Comparison of ENCODE assay signal across 11 cellular contexts in genomic region chr10:3906511-3907111, GRCh38.
DNase-seq lines count a peak whose midpoint lies in the region; ATAC-seq, FAIRE-seq and TF ChIP-seq lines count a peak whose summit lies in the region.
"Had no signal": no experiment of that assay in that cellular context is flagged by ENCODE, and none has a peak within 500 bp of the region (broad histone marks: within the 10 kb centered on the region; RNA-seq: fewer than 3 reads in every experiment).

No MANE protein-coding gene starts in this region.

- TF ChIP-seq RAD21 in IMR-90 (IDR thresholded peaks at IDR 0.05; ENCODE audit: low read length): peak; percentile 23
- TF ChIP-seq RAD21 in K562 (CRISPR knock-in tag; conservative IDR thresholded peaks at IDR 0.05 in 1 of 2, IDR thresholded peaks at IDR 0.05 in 1 of 2): no peak
- TF ChIP-seq RAD21 in liver (IDR thresholded peaks at IDR 0.05): peak in 1 of 2 donors; percentile 23

- H3K4me1 Mint-ChIP-seq in stimulated activated naive B cell treated with anti-CD40 and anti-IgM and Interleukin-4, amounts not matched to agents 10 μg/mL and 1 μg/mL and 100 μg/mL, for 72 hours: peaks cover 24 to 34% of the 10 kb centered on the region in 2 donors
- H3K4me1 Mint-ChIP-seq in activated T-helper 1 cell treated with anti-CD3 and anti-CD28 coated beads, Interleukin-12 subunit alpha, Interleukin-12 subunit beta, Interleukin-2, Interleukin-4 antibody, amounts not matched to agents 30 ng/mL and 10 ng/mL and 1 ng/mL, durations not matched to agents 14 hours and 24 hours and 36 hours (ENCODE audit: low read depth): peaks cover 21% of the 10 kb centered on the region

- peak overlapping the region; percentile 77 for H4K91ac ChIP-seq in IMR-90 (ENCODE audit: insufficient read depth, low read depth, low read length)

- H3K56ac ChIP-seq in IMR-90 (ENCODE audit: extremely low read depth, insufficient read depth, low read length): peak overlapping the region; percentile 79

- peak overlapping the region; percentile 94 for H3K27ac ChIP-seq in IMR-90 (ENCODE audit: insufficient read depth, low read length)
- H3K27ac ChIP-seq in K562 (ENCODE audit: extremely low read depth, low read depth, low read length): no peak overlapping the region
- no peak overlapping the region for H3K27ac ChIP-seq in liver (ENCODE audit: low read depth in 1 of 2, low read length in 2 of 2)
- H3K27ac ChIP-seq: SK-N-MC had no signal

- no peak for TF ChIP-seq CTCF in IMR-90 (conservative IDR thresholded peaks at IDR 0.05; ENCODE audit: low read depth, low read length)
- TF ChIP-seq CTCF in K562 (IDR thresholded peaks at IDR 0.05 in 2 of 3, conservative IDR thresholded peaks at IDR 0.05 in 1 of 3; ENCODE audit: insufficient read depth in 2 of 3, low read depth in 1 of 3, low read length in 3 of 3): no peak
- TF ChIP-seq CTCF in liver (IDR thresholded peaks at IDR 0.05; ENCODE audit: low read depth, low read length, missing input control): no peak

- H3K27ac Mint-ChIP-seq in stimulated activated naive B cell treated with anti-CD40 and anti-IgM and Interleukin-4, amounts not matched to agents 10 μg/mL and 1 μg/mL and 100 μg/mL, for 72 hours: peak overlapping the region; percentile 37
- H3K27ac Mint-ChIP-seq in activated T-helper 1 cell treated with anti-CD3 and anti-CD28 coated beads, Interleukin-12 subunit alpha, Interleukin-12 subunit beta, Interleukin-2, Interleukin-4 antibody, amounts not matched to agents 30 ng/mL and 10 ng/mL and 1 ng/mL, durations not matched to agents 14 hours and 24 hours and 36 hours: no peak overlapping the region
- H3K27ac Mint-ChIP-seq: mesothelial cell of epicardium had no signal

- H3K9me3 Mint-ChIP-seq in stimulated activated naive B cell treated with anti-CD40 and anti-IgM and Interleukin-4, amounts not matched to agents 10 μg/mL and 1 μg/mL and 100 μg/mL, for 72 hours: peaks cover 0 to 5% of the 10 kb centered on the region in 2 donors
- peaks cover 8% of the 10 kb centered on the region for H3K9me3 Mint-ChIP-seq in activated T-helper 1 cell treated with anti-CD3 and anti-CD28 coated beads, Interleukin-12 subunit alpha, Interleukin-12 subunit beta, Interleukin-2, Interleukin-4 antibody, amounts not matched to agents 30 ng/mL and 10 ng/mL and 1 ng/mL, durations not matched to agents 14 hours and 24 hours and 36 hours

- H3K4me2 ChIP-seq in IMR-90 (ENCODE audit: low read depth, low read length) (peak overlapping the region; percentile 64), K562 (ENCODE audit: insufficient read depth, low read length) (no peak overlapping the region)

- TF ChIP-seq POLR2A in IMR-90 (IDR thresholded peaks at IDR 0.05; ENCODE audit: low read depth, low read length) (no peak), K562 (conservative IDR thresholded peaks at IDR 0.05) (no peak)

- H2AK9ac ChIP-seq in IMR-90 (replicated peaks; ENCODE audit: low read depth, low read length, poor library complexity): no peak overlapping the region

- BruUV-seq in IMR-90 (replicated peaks; lab: Mats Ljungman, UMichigan): no TSS peak
- BruUV-seq in K562 (replicated peaks; lab: Mats Ljungman, UMichigan): no TSS peak

- H3K36me3 ChIP-seq in IMR-90 (ENCODE audit: control insufficient read depth, insufficient read depth, low read length) (no peaks in the 10 kb centered on the region), K562 (ENCODE audit: control insufficient read depth, insufficient read depth, low read length) (no peaks in the 10 kb centered on the region), liver (ENCODE audit: control insufficient read depth in 4 of 4, insufficient read depth in 3 of 4, low read depth in 1 of 4, low read length in 3 of 4) (no peaks in the 10 kb centered on the region)

- peaks cover 0 to 3% of the 10 kb centered on the region in 2 experiments; a peak in 1 of 4 replicates for H3K79me1 ChIP-seq in IMR-90 (ENCODE audit: low read depth in 1 of 2, low read length in 2 of 2)

- FAIRE-seq in K562 (lab: Jason Lieb, UNC): no peak

- POLR2A ChIA-PET in IMR-90 (lab: Charles Lee; ENCODE audit: unreplicated experiment): interaction anchor here (0.7 to 1.3 kb wide), 5 partner anchors 76 to 154 kb away, joined by 4 to 8 read pairs (median 5); partner anchors contain the start of gene KLF6
- POLR2A ChIA-PET in K562 (lab: Yijun Ruan, JAX): interaction anchor here (0.5 to 1.0 kb wide), 2 partner anchors 19 to 25 kb away, joined by 3 to 4 read pairs; no protein-coding TSS in a partner anchor

- H3K4me1 ChIP-seq in IMR-90 (ENCODE audit: control insufficient read depth, insufficient read depth, low read length) (peaks cover 12% of the 10 kb centered on the region), K562 (replicated peaks in 1 of 2; ENCODE audit: control insufficient read depth in 2 of 2, insufficient read depth in 2 of 2, low read length in 2 of 2) (0 out of 5 replicates have a peak, but pooled peaks cover 0 to 2% of the 10 kb centered on the region in 2 experiments), liver (ENCODE audit: control insufficient read depth in 4 of 4, insufficient read depth in 4 of 4, low read length in 3 of 4) (no peaks in the 10 kb centered on the region)

- no peaks in the 10 kb centered on the region for H3K9me3 ChIP-seq in IMR-90 (ENCODE audit: control insufficient read depth, insufficient read depth, low read length)
- no peaks in the 10 kb centered on the region for H3K9me3 ChIP-seq in K562 (replicated peaks; ENCODE audit: control insufficient read depth, insufficient read depth, low read depth, low read length)
- H3K9me3 ChIP-seq in liver (ENCODE audit: control insufficient read depth in 4 of 4, low read length in 3 of 4): no peaks in the 10 kb centered on the region

- peak overlapping the region; percentile 61 for H3K14ac ChIP-seq in IMR-90 (replicated peaks; ENCODE audit: low read depth, low read length)

- H3K9me1 ChIP-seq in IMR-90 (ENCODE audit: insufficient read depth, low read length): peaks cover 8% of the 10 kb centered on the region
- no peaks in the 10 kb centered on the region for H3K9me1 ChIP-seq in K562 (ENCODE audit: control insufficient read depth, insufficient read depth, low read length)

- H3K79me2 ChIP-seq in K562 (ENCODE audit: control insufficient read depth, insufficient read depth, low read length): no peaks in the 10 kb centered on the region

- H3K4ac ChIP-seq in IMR-90 (ENCODE audit: low read depth, low read length): peak overlapping the region; percentile 70; the same call in 1 of the 2 replicates

- H4K20me1 ChIP-seq in IMR-90 (ENCODE audit: insufficient read depth, low read length) (no peaks in the 10 kb centered on the region), K562 (replicated peaks; ENCODE audit: control insufficient read depth, insufficient read depth, low read length) (no peaks in the 10 kb centered on the region)

- peak overlapping the region; percentile 83 for H2BK120ac ChIP-seq in IMR-90 (ENCODE audit: low read depth, low read length)

- peaks cover 4 to 8% of the 10 kb centered on the region in 2 donors for H3K36me3 Mint-ChIP-seq in stimulated activated naive B cell treated with anti-CD40 and anti-IgM and Interleukin-4, amounts not matched to agents 10 μg/mL and 1 μg/mL and 100 μg/mL, for 72 hours
- peaks cover 4% of the 10 kb centered on the region for H3K36me3 Mint-ChIP-seq in activated T-helper 1 cell treated with anti-CD3 and anti-CD28 coated beads, Interleukin-12 subunit alpha, Interleukin-12 subunit beta, Interleukin-2, Interleukin-4 antibody, amounts not matched to agents 30 ng/mL and 10 ng/mL and 1 ng/mL, durations not matched to agents 14 hours and 24 hours and 36 hours (ENCODE audit: low read depth)
- H3K36me3 Mint-ChIP-seq: mesothelial cell of epicardium had no signal

- CTCF ChIA-PET in IMR-90 (lab: Yijun Ruan, JAX) (interaction anchor here (0.6 to 0.9 kb wide), 3 partner anchors 315 to 454 kb away, joined by 3 to 4 read pairs (median 3); no protein-coding TSS in a partner anchor), K562 (lab: Yijun Ruan, JAX; ENCODE audit: low intra/inter-chr PET ratio) (no interaction called here)

- peak; percentile 91 for DNase-seq in IMR-90
- no peak for DNase-seq in K562 (ENCODE audit: extremely low read depth in 1 of 4, low spot score in 3 of 4)
- DNase-seq in stimulated activated naive B cell treated with anti-CD40 and anti-IgM and Interleukin-4, amounts not matched to agents 10 μg/mL and 1 μg/mL and 100 μg/mL, for 72 hours: no peak
- no peak for DNase-seq in DMS79 (lab: John Stamatoyannopoulos, UW)
- DNase-seq in GDM1 (lab: John Stamatoyannopoulos, UW): no peak
- no peak for DNase-seq in activated T-helper 1 cell treated with anti-CD3 and anti-CD28 coated beads, Interleukin-12 subunit alpha, Interleukin-12 subunit beta, Interleukin-2, Interleukin-4 antibody, amounts not matched to agents 30 ng/mL and 10 ng/mL and 1 ng/mL, durations not matched to agents 14 hours and 24 hours and 36 hours (ENCODE audit: low spot score)
- DNase-seq: NCI-H524 had no signal

- H3K27me3 ChIP-seq in IMR-90 (ENCODE audit: control insufficient read depth, insufficient read depth, low read length): no peaks in the 10 kb centered on the region
- H3K27me3 ChIP-seq in K562 (ENCODE audit: control insufficient read depth in 2 of 2, insufficient read depth in 2 of 2, low read length in 2 of 2): no peaks in the 10 kb centered on the region
- no peaks in the 10 kb centered on the region for H3K27me3 ChIP-seq in liver (ENCODE audit: control insufficient read depth in 4 of 4, insufficient read depth in 4 of 4, low read length in 3 of 4)

- peak overlapping the region; percentile 31 to 87; a peak in 3 of 4 replicates for H4K8ac ChIP-seq in IMR-90 (ENCODE audit: low read depth in 2 of 2, low read length in 2 of 2)

- H3K9ac ChIP-seq in IMR-90 (ENCODE audit: low read depth, low read length) (0 out of 2 replicates have a peak overlapping the region, but pooled peaks have one; percentile 40), K562 (ENCODE audit: insufficient read depth in 1 of 2, low read depth in 2 of 2, low read length in 2 of 2) (no peak overlapping the region; a peak in 1 of 4 replicates), liver (ENCODE audit: low read depth in 1 of 2, low read length in 2 of 2) (no peak overlapping the region)

- no peaks in the 10 kb centered on the region for H3K27me3 Mint-ChIP-seq in stimulated activated naive B cell treated with anti-CD40 and anti-IgM and Interleukin-4, amounts not matched to agents 10 μg/mL and 1 μg/mL and 100 μg/mL, for 72 hours
- no peaks in the 10 kb centered on the region for H3K27me3 Mint-ChIP-seq in activated T-helper 1 cell treated with anti-CD3 and anti-CD28 coated beads, Interleukin-12 subunit alpha, Interleukin-12 subunit beta, Interleukin-2, Interleukin-4 antibody, amounts not matched to agents 30 ng/mL and 10 ng/mL and 1 ng/mL, durations not matched to agents 14 hours and 24 hours and 36 hours (ENCODE audit: insufficient read depth)

- H3K4me3 ChIP-seq in IMR-90 (ENCODE audit: insufficient read depth, low read depth, low read length) (peak overlapping the region; percentile 5; the same call in 1 of the 2 replicates), K562 (no peak overlapping the region), liver (ENCODE audit: low read depth in 1 of 3, low read length in 3 of 3) (no peak overlapping the region)
- H3K4me3 ChIP-seq: SK-N-MC had no signal

- H3K23ac ChIP-seq in IMR-90 (ENCODE audit: low read depth, low read length): peak overlapping the region; percentile 53; the same call in 1 of the 2 replicates

- dilution Hi-C loops in IMR-90 (cut with HindIII; ENCODE audit: low sequenced_read_pairs, unreplicated experiment): no loop called here

- H2BK15ac ChIP-seq in IMR-90 (ENCODE audit: low read depth, low read length): peak overlapping the region; percentile 67; the same call in 2 of the 3 replicates

- intact Hi-C loops in IMR-90 (cut with micrococcal nuclease) (loop anchor here (1.0 to 10.0 kb wide), 4 partner anchors 54 to 748 kb away; no protein-coding TSS in a partner anchor), K562 (cut with micrococcal nuclease) (no loop called here)
- intact Hi-C loops in activated T-helper 1 cell treated with anti-CD3 and anti-CD28 coated beads, Interleukin-12 subunit alpha, Interleukin-12 subunit beta, Interleukin-2, Interleukin-4 antibody, amounts not matched to agents 30 ng/mL and 10 ng/mL and 1 ng/mL, durations not matched to agents 14 hours and 24 hours and 36 hours (cut with micrococcal nuclease): no loop called here

- in situ Hi-C loops in IMR-90 (cut with MboI; ENCODE audit: low sequenced_read_pairs): loop anchor here (25.0 kb wide), 1 partner anchor 856 kb away; no protein-coding TSS in a partner anchor
- in situ Hi-C loops in K562 (cut with MboI): no loop called here

- peak overlapping the region; percentile 70 for H2BK20ac ChIP-seq in IMR-90 (ENCODE audit: low read depth, low read length)

- ATAC-seq in IMR-90 (ENCODE audit: low read depth) (peak; percentile 84), K562 (no peak), HG02678 (IDR thresholded peaks at IDR 0.05; ENCODE audit: unreplicated experiment) (no peak)
- no peak for ATAC-seq in stimulated activated naive B cell treated with anti-CD40 and anti-IgM and Interleukin-4, amounts not matched to agents 10 μg/mL and 1 μg/mL and 100 μg/mL, for 72 hours (replicated peaks)

- peak overlapping the region; percentile 27; the same call in 1 of the 2 replicates for H4K5ac ChIP-seq in IMR-90 (ENCODE audit: low read depth, low read length)

- H2AK5ac ChIP-seq in IMR-90 (ENCODE audit: low read depth, low read length): no peak overlapping the region

- H2AFZ ChIP-seq in IMR-90 (replicated peaks; ENCODE audit: low read length, poor library complexity) (peak overlapping the region; percentile 71), K562 (ENCODE audit: low read depth, low read length) (no peak overlapping the region)

- peak overlapping the region; percentile 65 for H3K18ac ChIP-seq in IMR-90 (ENCODE audit: low read depth, low read length)

- H3K4me3 Mint-ChIP-seq in stimulated activated naive B cell treated with anti-CD40 and anti-IgM and Interleukin-4, amounts not matched to agents 10 μg/mL and 1 μg/mL and 100 μg/mL, for 72 hours: no peak overlapping the region
- H3K4me3 Mint-ChIP-seq in activated T-helper 1 cell treated with anti-CD3 and anti-CD28 coated beads, Interleukin-12 subunit alpha, Interleukin-12 subunit beta, Interleukin-2, Interleukin-4 antibody, amounts not matched to agents 30 ng/mL and 10 ng/mL and 1 ng/mL, durations not matched to agents 14 hours and 24 hours and 36 hours: no peak overlapping the region
- H3K4me3 Mint-ChIP-seq: mesothelial cell of epicardium had no signal

- 17% methylated on average over 2 of the region's 17 CpGs; no CpG with 5 or more reads in 1 of the 2 experiments for WGBS in IMR-90 (ENCODE audit: extremely low coverage in 2 of 2, insufficient read length in 1 of 2), 2 experiments
- 58% methylated on average over 17 of the region's 17 CpGs for WGBS in K562 (ENCODE audit: insufficient coverage, low coverage, missing lambda C conversion rate)
- 43% methylated on average over 17 of the region's 17 CpGs for WGBS in liver

- H2BK5ac ChIP-seq in IMR-90 (ENCODE audit: low read depth, low read length, poor library complexity, severe bottlenecking): peak overlapping the region; percentile 94

- no peak for TF ChIP-seq EP300 in K562 (IDR thresholded peaks at IDR 0.05; ENCODE audit: low read length)
